In the genomic region with DNA sequence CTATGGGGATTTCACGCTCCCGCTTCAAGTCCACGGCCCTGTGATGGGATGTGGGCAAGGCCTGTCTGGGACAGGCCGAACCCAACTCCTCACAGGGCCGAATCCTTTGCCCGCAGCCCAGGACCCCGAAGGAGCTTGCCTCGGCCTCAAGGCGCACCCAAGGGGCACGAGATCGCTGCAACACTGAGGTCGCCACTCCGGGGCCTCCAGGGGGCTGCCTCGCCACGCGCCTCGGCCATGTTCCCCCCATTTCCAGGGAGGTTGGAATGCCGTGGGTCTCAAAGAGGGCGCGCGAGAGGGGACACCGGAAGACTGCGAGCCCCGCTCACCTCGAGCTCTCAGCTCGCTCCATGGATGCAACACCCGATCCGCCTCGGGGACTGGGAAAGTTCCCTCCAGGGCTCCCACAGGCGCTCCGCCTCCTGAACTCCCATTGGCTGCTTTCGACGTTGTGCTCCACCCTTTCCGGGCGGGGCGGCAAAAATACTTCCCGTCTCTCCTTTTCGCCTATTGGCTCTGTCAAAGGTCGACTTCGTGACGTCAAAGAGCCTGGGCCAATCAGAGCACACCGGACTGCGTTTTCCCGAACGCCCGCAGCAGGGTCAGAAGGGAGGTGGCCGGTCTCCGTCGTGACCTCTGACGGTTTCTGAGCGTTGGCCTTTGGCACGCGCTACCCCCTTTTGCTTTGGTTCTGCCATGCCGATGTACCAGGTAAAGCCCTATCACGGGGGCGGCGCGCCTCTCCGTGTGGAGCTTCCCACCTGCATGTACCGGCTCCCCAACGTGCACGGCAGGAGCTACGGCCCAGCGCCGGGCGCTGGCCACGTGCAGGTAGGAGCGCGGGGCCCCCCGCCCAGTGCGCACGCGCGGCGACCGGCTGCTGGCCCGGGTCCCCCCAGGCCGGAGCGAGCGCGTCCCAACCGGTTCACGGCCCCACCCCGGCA, we compare ENCODE assay signal across 1 cellular context.
TF ChIP-seq lines count a peak whose summit lies in the region.

A gene (plus strand): TSS at position 605 of the 944 bp plus-strand sequence. CDS start 92 bp downstream, at position 697.
A gene with protein sequence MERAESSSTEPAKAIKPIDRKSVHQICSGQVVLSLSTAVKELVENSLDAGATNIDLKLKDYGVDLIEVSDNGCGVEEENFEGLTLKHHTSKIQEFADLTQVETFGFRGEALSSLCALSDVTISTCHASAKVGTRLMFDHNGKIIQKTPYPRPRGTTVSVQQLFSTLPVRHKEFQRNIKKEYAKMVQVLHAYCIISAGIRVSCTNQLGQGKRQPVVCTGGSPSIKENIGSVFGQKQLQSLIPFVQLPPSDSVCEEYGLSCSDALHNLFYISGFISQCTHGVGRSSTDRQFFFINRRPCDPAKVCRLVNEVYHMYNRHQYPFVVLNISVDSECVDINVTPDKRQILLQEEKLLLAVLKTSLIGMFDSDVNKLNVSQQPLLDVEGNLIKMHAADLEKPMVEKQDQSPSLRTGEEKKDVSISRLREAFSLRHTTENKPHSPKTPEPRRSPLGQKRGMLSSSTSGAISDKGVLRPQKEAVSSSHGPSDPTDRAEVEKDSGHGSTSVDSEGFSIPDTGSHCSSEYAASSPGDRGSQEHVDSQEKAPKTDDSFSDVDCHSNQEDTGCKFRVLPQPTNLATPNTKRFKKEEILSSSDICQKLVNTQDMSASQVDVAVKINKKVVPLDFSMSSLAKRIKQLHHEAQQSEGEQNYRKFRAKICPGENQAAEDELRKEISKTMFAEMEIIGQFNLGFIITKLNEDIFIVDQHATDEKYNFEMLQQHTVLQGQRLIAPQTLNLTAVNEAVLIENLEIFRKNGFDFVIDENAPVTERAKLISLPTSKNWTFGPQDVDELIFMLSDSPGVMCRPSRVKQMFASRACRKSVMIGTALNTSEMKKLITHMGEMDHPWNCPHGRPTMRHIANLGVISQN (minus strand): TSS at position 382 of the 944 bp plus-strand sequence. CDS start 30 bp downstream, at position 352.

TF ChIP-seq in WTC11, 78 proteins besides CTCF, POLR2A, EP300 and RAD21 (continued from another document):
- TF ChIP-seq, protein P1, sequence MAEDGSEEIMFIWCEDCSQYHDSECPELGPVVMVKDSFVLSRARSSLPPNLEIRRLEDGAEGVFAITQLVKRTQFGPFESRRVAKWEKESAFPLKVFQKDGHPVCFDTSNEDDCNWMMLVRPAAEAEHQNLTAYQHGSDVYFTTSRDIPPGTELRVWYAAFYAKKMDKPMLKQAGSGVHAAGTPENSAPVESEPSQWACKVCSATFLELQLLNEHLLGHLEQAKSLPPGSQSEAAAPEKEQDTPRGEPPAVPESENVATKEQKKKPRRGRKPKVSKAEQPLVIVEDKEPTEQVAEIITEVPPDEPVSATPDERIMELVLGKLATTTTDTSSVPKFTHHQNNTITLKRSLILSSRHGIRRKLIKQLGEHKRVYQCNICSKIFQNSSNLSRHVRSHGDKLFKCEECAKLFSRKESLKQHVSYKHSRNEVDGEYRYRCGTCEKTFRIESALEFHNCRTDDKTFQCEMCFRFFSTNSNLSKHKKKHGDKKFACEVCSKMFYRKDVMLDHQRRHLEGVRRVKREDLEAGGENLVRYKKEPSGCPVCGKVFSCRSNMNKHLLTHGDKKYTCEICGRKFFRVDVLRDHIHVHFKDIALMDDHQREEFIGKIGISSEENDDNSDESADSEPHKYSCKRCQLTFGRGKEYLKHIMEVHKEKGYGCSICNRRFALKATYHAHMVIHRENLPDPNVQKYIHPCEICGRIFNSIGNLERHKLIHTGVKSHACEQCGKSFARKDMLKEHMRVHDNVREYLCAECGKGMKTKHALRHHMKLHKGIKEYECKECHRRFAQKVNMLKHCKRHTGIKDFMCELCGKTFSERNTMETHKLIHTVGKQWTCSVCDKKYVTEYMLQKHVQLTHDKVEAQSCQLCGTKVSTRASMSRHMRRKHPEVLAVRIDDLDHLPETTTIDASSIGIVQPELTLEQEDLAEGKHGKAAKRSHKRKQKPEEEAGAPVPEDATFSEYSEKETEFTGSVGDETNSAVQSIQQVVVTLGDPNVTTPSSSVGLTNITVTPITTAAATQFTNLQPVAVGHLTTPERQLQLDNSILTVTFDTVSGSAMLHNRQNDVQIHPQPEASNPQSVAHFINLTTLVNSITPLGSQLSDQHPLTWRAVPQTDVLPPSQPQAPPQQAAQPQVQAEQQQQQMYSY (CRISPR knock-in tag; IDR thresholded peaks at IDR 0.05) = no peak; the same call in 1 of the 2 replicates
- TF ChIP-seq ESRRA (CRISPR knock-in tag; IDR thresholded peaks at IDR 0.05; ENCODE audit: borderline replicate concordance) (peak; percentile 77; the same call in 1 of the 2 replicates), ZBTB21 (CRISPR knock-in tag; IDR thresholded peaks at IDR 0.05; ENCODE audit: borderline replicate concordance) (peak; percentile 92), TEAD1 (CRISPR knock-in tag; IDR thresholded peaks at IDR 0.05) (peak; percentile 82), CREM (CRISPR knock-in tag; IDR thresholded peaks at IDR 0.05) (peak; percentile 89), JUN (CRISPR knock-in tag; IDR thresholded peaks at IDR 0.05) (peak; percentile 82; the same call in 1 of the 2 replicates), NR2C2 (CRISPR knock-in tag; IDR thresholded peaks at IDR 0.05) (peak; percentile 59; the same call in 1 of the 2 replicates), NR3C1 (CRISPR knock-in tag; conservative IDR thresholded peaks at IDR 0.05; ENCODE audit: low read depth) (no peak), TP53 (CRISPR knock-in tag; IDR thresholded peaks at IDR 0.05) (peak; percentile 88; the same call in 1 of the 2 replicates), NFYB (CRISPR knock-in tag; conservative IDR thresholded peaks at IDR 0.05; ENCODE audit: low read depth) (peak; percentile 93)
- TF ChIP-seq, protein P2, sequence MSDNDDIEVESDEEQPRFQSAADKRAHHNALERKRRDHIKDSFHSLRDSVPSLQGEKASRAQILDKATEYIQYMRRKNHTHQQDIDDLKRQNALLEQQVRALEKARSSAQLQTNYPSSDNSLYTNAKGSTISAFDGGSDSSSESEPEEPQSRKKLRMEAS (CRISPR knock-in tag; IDR thresholded peaks at IDR 0.05) = peak; percentile 99
- TF ChIP-seq, protein P3, sequence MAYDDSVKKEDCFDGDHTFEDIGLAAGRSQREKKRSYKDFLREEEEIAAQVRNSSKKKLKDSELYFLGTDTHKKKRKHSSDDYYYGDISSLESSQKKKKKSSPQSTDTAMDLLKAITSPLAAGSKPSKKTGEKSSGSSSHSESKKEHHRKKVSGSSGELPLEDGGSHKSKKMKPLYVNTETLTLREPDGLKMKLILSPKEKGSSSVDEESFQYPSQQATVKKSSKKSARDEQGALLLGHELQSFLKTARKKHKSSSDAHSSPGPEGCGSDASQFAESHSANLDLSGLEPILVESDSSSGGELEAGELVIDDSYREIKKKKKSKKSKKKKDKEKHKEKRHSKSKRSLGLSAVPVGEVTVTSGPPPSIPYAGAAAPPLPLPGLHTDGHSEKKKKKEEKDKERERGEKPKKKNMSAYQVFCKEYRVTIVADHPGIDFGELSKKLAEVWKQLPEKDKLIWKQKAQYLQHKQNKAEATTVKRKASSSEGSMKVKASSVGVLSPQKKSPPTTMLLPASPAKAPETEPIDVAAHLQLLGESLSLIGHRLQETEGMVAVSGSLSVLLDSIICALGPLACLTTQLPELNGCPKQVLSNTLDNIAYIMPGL (CRISPR knock-in tag; IDR thresholded peaks at IDR 0.05) = peak; percentile 34; the same call in 1 of the 2 replicates
- TF ChIP-seq, protein P4, sequence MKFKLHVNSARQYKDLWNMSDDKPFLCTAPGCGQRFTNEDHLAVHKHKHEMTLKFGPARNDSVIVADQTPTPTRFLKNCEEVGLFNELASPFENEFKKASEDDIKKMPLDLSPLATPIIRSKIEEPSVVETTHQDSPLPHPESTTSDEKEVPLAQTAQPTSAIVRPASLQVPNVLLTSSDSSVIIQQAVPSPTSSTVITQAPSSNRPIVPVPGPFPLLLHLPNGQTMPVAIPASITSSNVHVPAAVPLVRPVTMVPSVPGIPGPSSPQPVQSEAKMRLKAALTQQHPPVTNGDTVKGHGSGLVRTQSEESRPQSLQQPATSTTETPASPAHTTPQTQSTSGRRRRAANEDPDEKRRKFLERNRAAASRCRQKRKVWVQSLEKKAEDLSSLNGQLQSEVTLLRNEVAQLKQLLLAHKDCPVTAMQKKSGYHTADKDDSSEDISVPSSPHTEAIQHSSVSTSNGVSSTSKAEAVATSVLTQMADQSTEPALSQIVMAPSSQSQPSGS (CRISPR knock-in tag; IDR thresholded peaks at IDR 0.05; ENCODE audit: borderline replicate concordance, low read depth) = 0 out of 2 replicates have a peak, but pooled peaks have one; percentile 51
- TF ChIP-seq, protein P5, sequence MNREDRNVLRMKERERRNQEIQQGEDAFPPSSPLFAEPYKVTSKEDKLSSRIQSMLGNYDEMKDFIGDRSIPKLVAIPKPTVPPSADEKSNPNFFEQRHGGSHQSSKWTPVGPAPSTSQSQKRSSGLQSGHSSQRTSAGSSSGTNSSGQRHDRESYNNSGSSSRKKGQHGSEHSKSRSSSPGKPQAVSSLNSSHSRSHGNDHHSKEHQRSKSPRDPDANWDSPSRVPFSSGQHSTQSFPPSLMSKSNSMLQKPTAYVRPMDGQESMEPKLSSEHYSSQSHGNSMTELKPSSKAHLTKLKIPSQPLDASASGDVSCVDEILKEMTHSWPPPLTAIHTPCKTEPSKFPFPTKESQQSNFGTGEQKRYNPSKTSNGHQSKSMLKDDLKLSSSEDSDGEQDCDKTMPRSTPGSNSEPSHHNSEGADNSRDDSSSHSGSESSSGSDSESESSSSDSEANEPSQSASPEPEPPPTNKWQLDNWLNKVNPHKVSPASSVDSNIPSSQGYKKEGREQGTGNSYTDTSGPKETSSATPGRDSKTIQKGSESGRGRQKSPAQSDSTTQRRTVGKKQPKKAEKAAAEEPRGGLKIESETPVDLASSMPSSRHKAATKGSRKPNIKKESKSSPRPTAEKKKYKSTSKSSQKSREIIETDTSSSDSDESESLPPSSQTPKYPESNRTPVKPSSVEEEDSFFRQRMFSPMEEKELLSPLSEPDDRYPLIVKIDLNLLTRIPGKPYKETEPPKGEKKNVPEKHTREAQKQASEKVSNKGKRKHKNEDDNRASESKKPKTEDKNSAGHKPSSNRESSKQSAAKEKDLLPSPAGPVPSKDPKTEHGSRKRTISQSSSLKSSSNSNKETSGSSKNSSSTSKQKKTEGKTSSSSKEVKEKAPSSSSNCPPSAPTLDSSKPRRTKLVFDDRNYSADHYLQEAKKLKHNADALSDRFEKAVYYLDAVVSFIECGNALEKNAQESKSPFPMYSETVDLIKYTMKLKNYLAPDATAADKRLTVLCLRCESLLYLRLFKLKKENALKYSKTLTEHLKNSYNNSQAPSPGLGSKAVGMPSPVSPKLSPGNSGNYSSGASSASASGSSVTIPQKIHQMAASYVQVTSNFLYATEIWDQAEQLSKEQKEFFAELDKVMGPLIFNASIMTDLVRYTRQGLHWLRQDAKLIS (CRISPR knock-in tag; IDR thresholded peaks at IDR 0.05; ENCODE audit: borderline replicate concordance) = no peak
TF ChIP-seq in WTC11: peak in this region for 39.
